8 cellular contexts compared by ENCODE assay signal in genomic region chr7:14457567-14458453, GRCh38.
DNase-seq lines count a peak whose midpoint lies in the region; ATAC-seq and TF ChIP-seq lines count a peak whose summit lies in the region.

No MANE protein-coding gene starts in this region.

- H3K36me3 Mint-ChIP-seq in activated T-cell treated with anti-CD3 and anti-CD28 coated beads, Interleukin-2, amount 50 U/mL, for 24 hours (ENCODE audit: low read depth): no peaks in the 10 kb centered on the region
- no peaks in the 10 kb centered on the region for H3K36me3 Mint-ChIP-seq in neural crest cell (ENCODE audit: low read depth)

- TF ChIP-seq CTCF in neural crest cell (conservative IDR thresholded peaks at IDR 0.05): peak; percentile 96

- no peaks in the 10 kb centered on the region for H3K9me3 Mint-ChIP-seq in activated T-cell treated with anti-CD3 and anti-CD28 coated beads, Interleukin-2, amount 50 U/mL, for 24 hours
- H3K9me3 Mint-ChIP-seq in neural crest cell: peaks cover 4% of the 10 kb centered on the region

- peak; percentile 31 to 36 for DNase-seq in AML-193 (lab: John Stamatoyannopoulos, UW)
- DNase-seq in HuH-7.5 (ENCODE audit: low spot score): peak; percentile 11
- DNase-seq in NOMO-1 treated with DMSO at 0.1 percent for 48 hours (lab: John Stamatoyannopoulos, UW; ENCODE audit: unreplicated experiment): peak; percentile 31
- peak; percentile 36 for DNase-seq in activated T-cell treated with anti-CD3 and anti-CD28 coated beads, Interleukin-2, amount 50 U/mL, for 24 hours
- peak; percentile 72 for DNase-seq in fibroblast of the conjunctiva (ENCODE audit: low read depth)
- DNase-seq in neural crest cell (ENCODE audit: low read depth, low spot score): peak; percentile 78
- peak; percentile 63 for DNase-seq in ureter (ENCODE audit: low spot score)

- no peak overlapping the region for H3K27ac Mint-ChIP-seq in activated T-cell treated with anti-CD3 and anti-CD28 coated beads, Interleukin-2, amount 50 U/mL, for 24 hours
- no peak overlapping the region for H3K27ac Mint-ChIP-seq in neural crest cell (ENCODE audit: unreplicated experiment)

- H3K4me1 Mint-ChIP-seq in activated T-cell treated with anti-CD3 and anti-CD28 coated beads, Interleukin-2, amount 50 U/mL, for 24 hours (ENCODE audit: low read depth): peaks cover 3% of the 10 kb centered on the region
- H3K4me1 Mint-ChIP-seq in neural crest cell: peaks cover 5% of the 10 kb centered on the region

- H3K27me3 Mint-ChIP-seq in activated T-cell treated with anti-CD3 and anti-CD28 coated beads, Interleukin-2, amount 50 U/mL, for 24 hours: peaks cover 4% of the 10 kb centered on the region
- no peaks in the 10 kb centered on the region for H3K27me3 Mint-ChIP-seq in neural crest cell (ENCODE audit: low read depth)

- H3K4me3 Mint-ChIP-seq in activated T-cell treated with anti-CD3 and anti-CD28 coated beads, Interleukin-2, amount 50 U/mL, for 24 hours: no peak overlapping the region
- peak overlapping the region; percentile 48 for H3K4me3 Mint-ChIP-seq in neural crest cell

- peak; percentile 57 for ATAC-seq in GM18870 (IDR thresholded peaks at IDR 0.05; ENCODE audit: unreplicated experiment)

Comparison
In these comparisons a context has a peak if more than half of its experiments do, and no peak if none do; other contexts are left out.
1. Peak in every context shown above with its lines: DNase-seq and ATAC-seq.
2. DNase-seq: peak in every context shown above with its lines; median percentile 78 in neural crest cell; 72 in fibroblast of the conjunctiva; 63 in ureter; 36 in activated T-cell treated with anti-CD3 and anti-CD28 coated beads, Interleukin-2, amount 50 U/mL, for 24 hours; 34 in AML-193; 31 in NOMO-1 treated with DMSO at 0.1 percent for 48 hours; 11 in HuH-7.5.